Comparison of ENCODE assay signal across 10 cellular contexts in the genomic region with DNA sequence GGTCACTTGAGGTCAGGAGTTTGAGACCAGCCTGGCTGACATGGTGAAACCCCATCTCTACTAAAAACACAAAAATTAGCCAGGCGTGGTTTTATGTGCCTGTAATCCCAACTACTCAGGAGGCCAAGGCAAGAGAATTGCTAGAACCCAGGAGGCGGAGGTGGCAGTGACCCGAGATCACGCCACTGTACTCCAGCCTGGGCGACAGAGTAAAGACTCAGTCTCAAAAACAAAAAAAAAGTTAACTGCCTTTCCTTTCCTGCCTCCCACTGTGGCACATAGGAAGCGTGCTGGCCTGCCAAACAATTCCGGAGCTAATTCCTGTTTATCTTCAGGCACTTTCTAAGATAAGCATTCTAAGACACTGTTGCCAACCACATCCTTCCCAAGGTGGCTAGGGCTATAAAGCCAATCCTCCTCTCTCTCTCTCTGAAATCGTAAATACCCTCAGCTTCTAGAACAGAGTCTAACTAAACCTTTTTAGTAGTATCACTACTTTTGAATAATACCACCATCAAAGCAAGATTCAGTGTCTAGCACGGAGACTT. TPM values are rescaled to one million over a fixed set of nuclear protein-coding genes. Genes with fewer than 3 reads are reported as not detected.
DNase-seq lines count a peak whose midpoint lies in the region; ATAC-seq and TF ChIP-seq lines count a peak whose summit lies in the region.
"Had no signal": no experiment of that assay in that cellular context is flagged by ENCODE, and none has a peak within 500 bp of the region (broad histone marks: within the 10 kb centered on the region; RNA-seq: fewer than 3 reads in every experiment).

No MANE protein-coding gene starts in this region.

- no peaks in the 10 kb centered on the region for H3K79me2 ChIP-seq in hepatocyte

- peak overlapping the region; percentile 13 for H3K4me2 ChIP-seq in hepatocyte

- ATAC-seq in heart left ventricle (peak in 3 of 4 donors; percentile 21 to 47 (median 38)), GM21381 (IDR thresholded peaks at IDR 0.05; ENCODE audit: unreplicated experiment) (no peak), HG02763 (IDR thresholded peaks at IDR 0.05; ENCODE audit: unreplicated experiment) (no peak)

- H4K20me1 ChIP-seq in hepatocyte (ENCODE audit: insufficient read depth, poor library complexity, severe bottlenecking) = no peaks in the 10 kb centered on the region

- peaks cover 56% of the 10 kb centered on the region for H3K36me3 Mint-ChIP-seq in activated T-helper 2 cell treated with anti-CD3 and anti-CD28 coated beads, Interferon-gamma antibody, Interleukin-2, Interleukin-4, amounts not matched to agents 10 μg/mL and 5 μg/mL and 100 μg/mL, durations not matched to agents 14 hours and 24 hours and 36 hours (ENCODE audit: low read depth)

- H3K4me1 ChIP-seq in heart left ventricle (peaks cover 0 to 52% (median 28%) of the 10 kb centered on the region in 12 donors), hepatocyte (ENCODE audit: insufficient read depth) (no peaks in the 10 kb centered on the region), HAP-1 (no peaks in the 10 kb centered on the region)

- DNase-seq in heart left ventricle = no peak
- DNase-seq in cardiac septum (ENCODE audit: low spot score) = no peak
- no peak for DNase-seq in activated T-helper 2 cell treated with anti-CD3 and anti-CD28 coated beads, Interferon-gamma antibody, Interleukin-2, Interleukin-4, amounts not matched to agents 10 μg/mL and 5 μg/mL and 100 μg/mL, durations not matched to agents 14 hours and 24 hours and 36 hours (ENCODE audit: low spot score)
- DNase-seq in hepatocyte (ENCODE audit: low spot score) = no peak
- DNase-seq in HAP-1 (ENCODE audit: low spot score in 2 of 2) = no peak
- DNase-seq in DMS153 treated with DMSO at 0.1 percent for 48 hours (lab: John Stamatoyannopoulos, UW; ENCODE audit: unreplicated experiment) = no peak
- DNase-seq: NCI-H510A had no signal

- intact Hi-C loops in heart left ventricle (cut with DNase I) = loop anchor here in 1 of 10 donors (10.0 kb wide), 1 partner anchor 52 kb away; the partner anchor contains the start of gene TPT1
- intact Hi-C loops in cardiac septum (cut with DNase I) = no loop called here
- intact Hi-C loops in activated T-helper 2 cell treated with anti-CD3 and anti-CD28 coated beads, Interferon-gamma antibody, Interleukin-2, Interleukin-4, amounts not matched to agents 10 μg/mL and 5 μg/mL and 100 μg/mL, durations not matched to agents 14 hours and 24 hours and 36 hours (cut with micrococcal nuclease) = loop anchor here (1.0 to 2.0 kb wide), 4 partner anchors 21 to 55 kb away; partner anchors contain the start of gene TPT1

- no peak overlapping the region for H3K4me3 Mint-ChIP-seq in activated T-helper 2 cell treated with anti-CD3 and anti-CD28 coated beads, Interferon-gamma antibody, Interleukin-2, Interleukin-4, amounts not matched to agents 10 μg/mL and 5 μg/mL and 100 μg/mL, durations not matched to agents 14 hours and 24 hours and 36 hours (ENCODE audit: low read depth)

- no peaks in the 10 kb centered on the region for H3K27me3 ChIP-seq in heart left ventricle
- H3K27me3 ChIP-seq in hepatocyte = no peaks in the 10 kb centered on the region
- no peaks in the 10 kb centered on the region for H3K27me3 ChIP-seq in HAP-1 (ENCODE audit: low read depth)

- no peak for TF ChIP-seq POLR2A in heart left ventricle (IDR thresholded peaks at IDR 0.05)

- H3K9me2 ChIP-seq in hepatocyte (replicated peaks; ENCODE audit: insufficient read depth) = no peaks in the 10 kb centered on the region

- 37 to 41% (median 40%) methylated on average over 9 of the region's 9 CpGs for WGBS in heart left ventricle, 4 donors
- 59% methylated on average over 9 of the region's 9 CpGs for WGBS in hepatocyte (ENCODE audit: low lambda C conversion rate, missing lambda C conversion rate)

- in situ Hi-C loops in HAP-1 (cut with MboI; ENCODE audit: low sequenced_read_pairs) = no loop called here

- H3K4me3 ChIP-seq in heart left ventricle = no peak overlapping the region
- no peak overlapping the region for H3K4me3 ChIP-seq in hepatocyte
- H3K4me3 ChIP-seq in HAP-1 = no peak overlapping the region
- H3K4me3 ChIP-seq: skin epidermis had no signal

- peaks cover 0 to 88% (median 62%) of the 10 kb centered on the region in 9 donors for H3K36me3 ChIP-seq in heart left ventricle
- H3K36me3 ChIP-seq in hepatocyte (replicated peaks; ENCODE audit: insufficient read depth, low read depth) = no peaks in the 10 kb centered on the region
- peaks cover 24% of the 10 kb centered on the region for H3K36me3 ChIP-seq in HAP-1 (replicated peaks)

- H3K9me3 ChIP-seq in heart left ventricle = no peaks in the 10 kb centered on the region
- no peaks in the 10 kb centered on the region for H3K9me3 ChIP-seq in hepatocyte (ENCODE audit: low read depth)
- no peaks in the 10 kb centered on the region for H3K9me3 ChIP-seq in HAP-1

- H2AFZ ChIP-seq in hepatocyte = no peak overlapping the region

- H3K4me1 Mint-ChIP-seq in activated T-helper 2 cell treated with anti-CD3 and anti-CD28 coated beads, Interferon-gamma antibody, Interleukin-2, Interleukin-4, amounts not matched to agents 10 μg/mL and 5 μg/mL and 100 μg/mL, durations not matched to agents 14 hours and 24 hours and 36 hours (ENCODE audit: low read depth) = peaks cover 48% of the 10 kb centered on the region

- no peaks in the 10 kb centered on the region for H3K27me3 Mint-ChIP-seq in activated T-helper 2 cell treated with anti-CD3 and anti-CD28 coated beads, Interferon-gamma antibody, Interleukin-2, Interleukin-4, amounts not matched to agents 10 μg/mL and 5 μg/mL and 100 μg/mL, durations not matched to agents 14 hours and 24 hours and 36 hours (ENCODE audit: low read depth)

- H3K27ac Mint-ChIP-seq in activated T-helper 2 cell treated with anti-CD3 and anti-CD28 coated beads, Interferon-gamma antibody, Interleukin-2, Interleukin-4, amounts not matched to agents 10 μg/mL and 5 μg/mL and 100 μg/mL, durations not matched to agents 14 hours and 24 hours and 36 hours = peak overlapping the region; percentile 91

- no peaks in the 10 kb centered on the region for H3K9me3 Mint-ChIP-seq in activated T-helper 2 cell treated with anti-CD3 and anti-CD28 coated beads, Interferon-gamma antibody, Interleukin-2, Interleukin-4, amounts not matched to agents 10 μg/mL and 5 μg/mL and 100 μg/mL, durations not matched to agents 14 hours and 24 hours and 36 hours

- TF ChIP-seq CTCF in heart left ventricle (IDR thresholded peaks at IDR 0.05) = no peak
- no peak for TF ChIP-seq CTCF in hepatocyte (IDR thresholded peaks at IDR 0.05; ENCODE audit: poor library complexity)

- H3K27ac ChIP-seq in heart left ventricle (peak overlapping the region in 10 of 12 donors; percentile 26 to 66 (median 56)), hepatocyte (no peak overlapping the region)

RNA-seq across cellular contexts. Expression of gene SLC25A30, which starts 21.6 kb away (rescaled TPM):
- total RNA-seq in heart left ventricle (100 to 1,000 TPM in 6 of 9 donors, 10 to 100 TPM in 3; 56.9 to 208 (median 128) TPM), cardiac septum (83.4 TPM), hepatocyte (13.3 and 15.7 TPM in 2 replicates)
- polyA plus RNA-seq in heart left ventricle (10 to 100 TPM; 27.9 to 51.6 TPM), hepatocyte (2.8 and 4.3 TPM in 2 replicates)
- 12.2 and 13.6 TPM in 2 replicates for total RNA-seq in activated T-helper 2 cell treated with anti-CD3 and anti-CD28 coated beads, Interferon-gamma antibody, Interleukin-2, Interleukin-4, amounts not matched to agents 10 μg/mL and 5 μg/mL and 100 μg/mL, durations not matched to agents 14 hours and 24 hours and 36 hours

RNA-seq across cellular contexts. Expression of gene TPT1, which starts 55.6 kb away (rescaled TPM):
- total RNA-seq in heart left ventricle (1,000 to 10,000 TPM; 1,738 to 4,300 (median 3,888) TPM), cardiac septum (3,215 TPM), hepatocyte (6,453 and 7,332 TPM in 2 replicates)
- polyA plus RNA-seq in heart left ventricle (1,000 to 10,000 TPM; 6,619 to 7,117 TPM), hepatocyte (1,047 and 1,085 TPM in 2 replicates)
- total RNA-seq in activated T-helper 2 cell treated with anti-CD3 and anti-CD28 coated beads, Interferon-gamma antibody, Interleukin-2, Interleukin-4, amounts not matched to agents 10 μg/mL and 5 μg/mL and 100 μg/mL, durations not matched to agents 14 hours and 24 hours and 36 hours = 2,606 and 2,653 TPM in 2 replicates

Comparison
In these comparisons a context has a peak if more than half of its experiments do, and no peak if none do; other contexts are left out.
1. ATAC-seq: peak in heart left ventricle (3 of 4); none in GM21381 (single experiment) and HG02763 (single experiment).